ENCODE assay signal across 8 cellular contexts in the genomic region with DNA sequence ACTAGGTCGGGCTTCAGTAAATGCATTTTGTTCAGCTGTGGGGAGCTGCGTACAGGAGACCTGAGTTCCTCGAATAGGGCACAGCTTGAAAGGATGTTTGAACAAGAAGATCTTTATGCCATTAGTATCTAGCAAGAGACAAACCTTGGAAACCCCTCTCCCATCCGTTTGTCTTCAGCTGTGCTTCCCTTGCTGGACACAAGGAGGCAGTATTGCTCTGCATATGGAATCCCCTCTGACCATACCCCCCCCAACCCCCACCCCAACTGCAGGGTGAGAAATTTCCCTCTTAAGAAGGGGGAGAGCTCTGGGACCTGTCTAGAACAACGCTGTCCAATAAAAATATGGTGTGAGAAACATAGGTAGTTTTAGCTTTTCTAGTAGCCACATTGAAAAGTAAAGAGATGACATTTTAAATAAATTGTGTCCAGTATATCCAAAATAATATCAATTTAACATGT. TPM values are rescaled to one million over a fixed set of nuclear protein-coding genes. Genes with fewer than 3 reads are reported as not detected.
DNase-seq lines count a peak whose midpoint lies in the region; ATAC-seq and TF ChIP-seq lines count a peak whose summit lies in the region.

No MANE protein-coding gene starts in this region.

- TF ChIP-seq POLR2A in erythroblast (IDR thresholded peaks at IDR 0.05; ENCODE audit: low read length): no peak

- H3K4me1 Mint-ChIP-seq in naive B cell: peaks cover 39 to 46% (median 45%) of the 10 kb centered on the region in 3 donors

- ATAC-seq in naive B cell (ENCODE audit: low read depth in 2 of 2) (peak; percentile 41 to 46), GM21825 (IDR thresholded peaks at IDR 0.05; ENCODE audit: unreplicated experiment) (no peak)

- H3K9me3 Mint-ChIP-seq in naive B cell: no peaks in the 10 kb centered on the region

- no peaks in the 10 kb centered on the region for H3K27me3 Mint-ChIP-seq in naive B cell

- no peaks in the 10 kb centered on the region for H3K9me3 ChIP-seq in NT2/D1 (ENCODE audit: insufficient read depth, low read length)

- peaks cover 4 to 5% of the 10 kb centered on the region in 2 donors for H3K36me3 Mint-ChIP-seq in naive B cell

- peak; percentile 77 for DNase-seq in CD1c-positive myeloid dendritic cell (ENCODE audit: extremely low spot score)
- DNase-seq in HPDE6-E6E7 (ENCODE audit: extremely low spot score): peak; percentile 55
- peak; percentile 39 for DNase-seq in NT2/D1 (ENCODE audit: low read depth, low spot score)
- DNase-seq in activated T-cell treated with anti-CD3 and anti-CD28 coated beads for 1 hour (ENCODE audit: low read depth): peak; percentile 52
- peak; percentile 84 to 86 for DNase-seq in erythroblast (lab: John Stamatoyannopoulos, UW)
- peak; percentile 63 for DNase-seq in naive B cell
- DNase-seq in stimulated activated naive CD4-positive, alpha-beta T cell (lab: John Stamatoyannopoulos, UW): peak; percentile 24 to 76 (median 66)

- H3K4me3 Mint-ChIP-seq in naive B cell: peak overlapping the region; percentile 89 to 97 (median 94)

- H3K9ac ChIP-seq in NT2/D1 (ENCODE audit: insufficient read length, low read depth): peak overlapping the region; percentile 99

- H3K4me3 ChIP-seq in NT2/D1 (ENCODE audit: insufficient read length, low read depth): peak overlapping the region; percentile 91

- H3K4me1 ChIP-seq in NT2/D1 (ENCODE audit: insufficient read depth, insufficient read length): peaks cover 8% of the 10 kb centered on the region

- peak overlapping the region in 2 of 6 donors; percentile 69 to 90 for H3K27ac Mint-ChIP-seq in naive B cell

- no peaks in the 10 kb centered on the region for H3K27me3 ChIP-seq in NT2/D1 (ENCODE audit: insufficient read depth, insufficient read length)

- H3K36me3 ChIP-seq in NT2/D1 (ENCODE audit: insufficient read depth, insufficient read length, low read length): peaks cover 31% of the 10 kb centered on the region

RNA-seq across cellular contexts. Expression of gene MRM1, which starts 1.6 kb away (rescaled TPM):
- 1 to 10 TPM; 3.0 to 9.1 (median 6.0) TPM for polyA plus RNA-seq in naive B cell (ENCODE audit: low read depth in 6 of 6)

RNA-seq across cellular contexts. Expression of gene DHRS11, which starts 11.3 kb away (rescaled TPM):
- polyA plus RNA-seq in naive B cell (ENCODE audit: low read depth in 6 of 6): 1 to 10 TPM; 2.8 to 7.6 (median 3.7) TPM

RNA-seq across cellular contexts. Expression of gene GGNBP2, which starts 58.2 kb away (rescaled TPM):
- 10 to 100 TPM; 45.5 to 86.3 (median 61.3) TPM for polyA plus RNA-seq in naive B cell (ENCODE audit: low read depth in 6 of 6)
